In genomic region chrX:154010330-154011087, GRCh38 we compare ENCODE assay signal across 18 cellular contexts. TPM values are rescaled to one million over a fixed set of nuclear protein-coding genes. Genes with fewer than 3 reads are reported as not detected.
A peak's percentile ranks its signal among the peaks of the same experiment; 100 is the strongest.
DNase-seq lines count a peak whose midpoint lies in the region; ATAC-seq and TF ChIP-seq lines count a peak whose summit lies in the region.
"Had no signal": no experiment of that assay in that cellular context is flagged by ENCODE, and none has a peak within 500 bp of the region (broad histone marks: within the 10 kb centered on the region; RNA-seq: fewer than 3 reads in every experiment).

No MANE protein-coding gene starts in this region.

- no peaks in the 10 kb centered on the region for H3K27me3 Mint-ChIP-seq in activated naive CD4-positive, alpha-beta T cell treated with anti-CD3 and anti-CD28 coated beads, Interleukin-2, amount 10 ng/mL, durations not matched to agents 7 days and 5 days
- H3K27me3 Mint-ChIP-seq in activated naive CD4-positive, alpha-beta T cell treated with anti-CD3 and anti-CD28 coated beads for 36 hours (ENCODE audit: low read depth): no peaks in the 10 kb centered on the region
- H3K27me3 Mint-ChIP-seq: activated B cell treated with CpG ODN at 0.5 μM for 24 hours had no signal

- H3K27ac ChIP-seq in body of pancreas (peak overlapping the region; percentile 42 to 83 (median 71)), lower lobe of right lung (peak overlapping the region; percentile 69)

- H3K4me3 Mint-ChIP-seq in activated naive CD4-positive, alpha-beta T cell treated with anti-CD3 and anti-CD28 coated beads, Interleukin-2, amount 10 ng/mL, durations not matched to agents 7 days and 5 days: no peak overlapping the region
- no peak overlapping the region for H3K4me3 Mint-ChIP-seq in activated naive CD4-positive, alpha-beta T cell treated with anti-CD3 and anti-CD28 coated beads for 36 hours
- H3K4me3 Mint-ChIP-seq: activated B cell treated with CpG ODN at 0.5 μM for 24 hours had no signal

- H3K4me1 Mint-ChIP-seq in activated naive CD4-positive, alpha-beta T cell treated with anti-CD3 and anti-CD28 coated beads, Interleukin-2, amount 10 ng/mL, durations not matched to agents 7 days and 5 days: peaks cover 18% of the 10 kb centered on the region
- H3K4me1 Mint-ChIP-seq in activated naive CD4-positive, alpha-beta T cell treated with anti-CD3 and anti-CD28 coated beads for 36 hours (ENCODE audit: low read depth): peaks cover 5% of the 10 kb centered on the region

- H3K36me3 Mint-ChIP-seq in activated naive CD4-positive, alpha-beta T cell treated with anti-CD3 and anti-CD28 coated beads, Interleukin-2, amount 10 ng/mL, durations not matched to agents 7 days and 5 days: peaks cover 37% of the 10 kb centered on the region
- peaks cover 13% of the 10 kb centered on the region for H3K36me3 Mint-ChIP-seq in activated naive CD4-positive, alpha-beta T cell treated with anti-CD3 and anti-CD28 coated beads for 36 hours (ENCODE audit: low read depth)

- TF ChIP-seq POLR2A in body of pancreas (IDR thresholded peaks at IDR 0.05) (no peak), erythroblast (IDR thresholded peaks at IDR 0.05; ENCODE audit: low read length) (no peak)

- peak overlapping the region; percentile 24 for H3K27ac Mint-ChIP-seq in activated naive CD4-positive, alpha-beta T cell treated with anti-CD3 and anti-CD28 coated beads, Interleukin-2, amount 10 ng/mL, durations not matched to agents 7 days and 5 days
- H3K27ac Mint-ChIP-seq in activated naive CD4-positive, alpha-beta T cell treated with anti-CD3 and anti-CD28 coated beads for 36 hours: no peak overlapping the region
- H3K27ac Mint-ChIP-seq: activated B cell treated with CpG ODN at 0.5 μM for 24 hours had no signal

- H3K4me1 ChIP-seq in body of pancreas: peaks cover 38% of the 10 kb centered on the region
- H3K4me1 ChIP-seq in lower lobe of right lung: peaks cover 14% of the 10 kb centered on the region

- CTCF ChIA-PET in activated naive CD4-positive, alpha-beta T cell treated with anti-CD3 and anti-CD28 coated beads, Interleukin-2, amount 10 ng/mL, durations not matched to agents 7 days and 5 days (lab: Charles Lee): no interaction called here
- CTCF ChIA-PET in activated naive CD4-positive, alpha-beta T cell treated with anti-CD3 and anti-CD28 coated beads for 36 hours (lab: Charles Lee): no interaction called here

- H3K27me3 ChIP-seq in body of pancreas: no peaks in the 10 kb centered on the region
- H3K27me3 ChIP-seq in lower lobe of right lung (ENCODE audit: low read depth): no peaks in the 10 kb centered on the region

- no peak overlapping the region for H3K4me3 ChIP-seq in body of pancreas
- no peak overlapping the region for H3K4me3 ChIP-seq in lower lobe of right lung

- peak; percentile 60 for ATAC-seq in body of pancreas
- ATAC-seq in lower lobe of right lung: peak; percentile 73 to 84
- no peak for ATAC-seq in GM19328 (IDR thresholded peaks at IDR 0.05; ENCODE audit: unreplicated experiment)
- ATAC-seq: activated naive CD4-positive, alpha-beta T cell treated with anti-CD3 and anti-CD28 coated beads, Interleukin-2, amount 50 U/mL, for 72 hours had no signal

- intact Hi-C loops in activated naive CD4-positive, alpha-beta T cell treated with anti-CD3 and anti-CD28 coated beads for 36 hours (cut with micrococcal nuclease): no loop called here
- intact Hi-C loops in body of pancreas (cut with DNase I): no loop called here
- intact Hi-C loops in lower lobe of right lung (cut with DNase I): no loop called here

- no peak for DNase-seq in activated naive CD4-positive, alpha-beta T cell treated with anti-CD3 and anti-CD28 coated beads, Interleukin-2, amount 10 ng/mL, durations not matched to agents 7 days and 5 days
- no peak for DNase-seq in activated naive CD4-positive, alpha-beta T cell treated with anti-CD3 and anti-CD28 coated beads for 36 hours
- DNase-seq in body of pancreas (peak; percentile 43 to 83 (median 64)), lower lobe of right lung (peak; percentile 56), erythroblast (lab: John Stamatoyannopoulos, UW) (no peak), NCI-H524 (lab: John Stamatoyannopoulos, UW) (no peak)
- DNase-seq in stimulated activated CD4-positive, alpha-beta T cell treated with anti-CD3 and anti-CD28 coated beads, Interleukin-12 subunit alpha, Interleukin-12 subunit beta, amount 100 ng/mL, for 4 hours: no peak
- DNase-seq: activated B cell treated with CpG ODN at 0.5 μM for 24 hours; central memory CD4-positive, alpha-beta T cell; COR-L47; head of caudate nucleus; NCI-H1048; NCI-H226; OCI-M1; stimulated activated CD4-positive, alpha-beta T cell treated with anti-CD3 and anti-CD28 coated beads, Interleukin-4, amount 100 ng/mL, for 1 hour; SW 1271 had no signal

- WGBS in body of pancreas, 2 donors: 58 to 62% methylated on average over 11 to 17 of the region's 18 CpGs

- H3K9me3 ChIP-seq in body of pancreas (no peaks in the 10 kb centered on the region), lower lobe of right lung (no peaks in the 10 kb centered on the region)

- TF ChIP-seq CTCF in body of pancreas (IDR thresholded peaks at IDR 0.05) (no peak), lower lobe of right lung (IDR thresholded peaks at IDR 0.05) (no peak)

- H3K36me3 ChIP-seq in body of pancreas (replicated peaks in 1 of 2; ENCODE audit: insufficient read depth in 1 of 2, low read depth in 2 of 2): no peaks in the 10 kb centered on the region
- peaks cover 4% of the 10 kb centered on the region for H3K36me3 ChIP-seq in lower lobe of right lung

- H3K9me3 Mint-ChIP-seq in activated naive CD4-positive, alpha-beta T cell treated with anti-CD3 and anti-CD28 coated beads, Interleukin-2, amount 10 ng/mL, durations not matched to agents 7 days and 5 days: no peaks in the 10 kb centered on the region
- H3K9me3 Mint-ChIP-seq in activated naive CD4-positive, alpha-beta T cell treated with anti-CD3 and anti-CD28 coated beads for 36 hours: no peaks in the 10 kb centered on the region
- H3K9me3 Mint-ChIP-seq: activated B cell treated with CpG ODN at 0.5 μM for 24 hours; activated naive CD4-positive, alpha-beta T cell treated with anti-CD3 and anti-CD28 coated beads, Interleukin-2, amount 50 U/mL, for 72 hours had no signal

RNA-seq across cellular contexts. Expression of gene IRAK1, which starts 9.2 kb away (rescaled TPM):
- total RNA-seq in activated naive CD4-positive, alpha-beta T cell treated with anti-CD3 and anti-CD28 coated beads for 36 hours: 10 to 100 TPM; 77.2 to 82.6 TPM
- total RNA-seq in body of pancreas: 100 to 1,000 TPM in 1 of 2 donors, 10 to 100 TPM in 1; 51.6 to 105 TPM
- total RNA-seq in lower lobe of right lung: 73.1 TPM

RNA-seq across cellular contexts. Expression of gene TMEM187, which starts 38.0 kb away (rescaled TPM):
- 1 to 10 TPM; 6.2 to 6.7 TPM for total RNA-seq in activated naive CD4-positive, alpha-beta T cell treated with anti-CD3 and anti-CD28 coated beads for 36 hours
- 10 to 100 TPM in 1 of 2 donors, 1 to 10 TPM in 1; 8.8 to 10.9 TPM for total RNA-seq in body of pancreas
- 7.6 TPM for total RNA-seq in lower lobe of right lung

RNA-seq across cellular contexts. Expression of gene HCFC1, which starts 38.9 kb away (rescaled TPM):
- total RNA-seq in activated naive CD4-positive, alpha-beta T cell treated with anti-CD3 and anti-CD28 coated beads for 36 hours: 10 to 100 TPM; 85.0 to 86.1 TPM
- total RNA-seq in body of pancreas (10 to 100 TPM; 16.6 to 62.6 TPM), lower lobe of right lung (48.4 TPM)

Comparison
In these comparisons a context has a peak if more than half of its experiments do, and no peak if none do; other contexts are left out.
1. DNase-seq: peak in body of pancreas (4 of 4) and lower lobe of right lung (single experiment); none in activated naive CD4-positive, alpha-beta T cell treated with anti-CD3 and anti-CD28 coated beads, Interleukin-2, amount 10 ng/mL, durations not matched to agents 7 days and 5 days (single experiment), activated naive CD4-positive, alpha-beta T cell treated with anti-CD3 and anti-CD28 coated beads for 36 hours (single experiment), stimulated activated CD4-positive, alpha-beta T cell treated with anti-CD3 and anti-CD28 coated beads, Interleukin-12 subunit alpha, Interleukin-12 subunit beta, amount 100 ng/mL, for 4 hours (single experiment), erythroblast (0 of 2) and NCI-H524 (0 of 2).